1 cellular context compared by ENCODE assay signal in the genomic region with DNA sequence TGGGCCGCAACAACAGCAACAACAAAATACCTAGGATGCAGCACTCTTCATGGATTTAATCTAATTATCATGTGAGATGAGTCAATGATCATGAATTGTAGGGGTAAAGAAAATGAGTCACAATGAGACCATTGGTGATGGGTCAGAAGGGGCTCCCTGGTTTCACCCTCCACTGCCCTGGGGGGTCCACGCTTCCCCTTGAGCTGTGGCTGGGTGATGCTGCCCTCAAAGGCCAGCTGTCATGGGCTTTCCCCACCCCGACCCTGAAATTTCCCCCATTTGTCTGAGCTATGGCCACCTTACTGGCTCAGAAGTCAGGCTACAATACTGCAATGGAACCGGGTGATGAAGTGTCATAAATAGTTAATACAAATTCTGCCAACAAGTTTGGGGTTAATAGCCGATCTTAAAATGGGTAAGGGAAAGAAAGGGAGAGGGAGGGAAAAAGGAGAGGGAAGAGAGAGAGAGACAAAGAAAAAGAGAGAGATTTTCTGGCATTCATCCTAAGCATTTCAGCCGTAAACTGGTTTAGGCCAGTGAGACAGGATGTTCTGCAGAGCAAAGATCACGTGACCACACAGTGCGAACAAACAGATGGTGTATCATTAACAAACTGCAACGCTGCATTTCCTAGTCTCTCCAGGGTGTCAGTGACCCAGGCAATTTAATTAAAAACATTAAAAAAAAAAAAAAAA.
TF ChIP-seq lines count a peak whose summit lies in the region.

No MANE protein-coding gene starts in this region.

TF ChIP-seq in HepG2, 621 proteins besides CTCF, POLR2A, EP300 and RAD21 (continued from another document and continues in another):
- TF ChIP-seq, protein P1, sequence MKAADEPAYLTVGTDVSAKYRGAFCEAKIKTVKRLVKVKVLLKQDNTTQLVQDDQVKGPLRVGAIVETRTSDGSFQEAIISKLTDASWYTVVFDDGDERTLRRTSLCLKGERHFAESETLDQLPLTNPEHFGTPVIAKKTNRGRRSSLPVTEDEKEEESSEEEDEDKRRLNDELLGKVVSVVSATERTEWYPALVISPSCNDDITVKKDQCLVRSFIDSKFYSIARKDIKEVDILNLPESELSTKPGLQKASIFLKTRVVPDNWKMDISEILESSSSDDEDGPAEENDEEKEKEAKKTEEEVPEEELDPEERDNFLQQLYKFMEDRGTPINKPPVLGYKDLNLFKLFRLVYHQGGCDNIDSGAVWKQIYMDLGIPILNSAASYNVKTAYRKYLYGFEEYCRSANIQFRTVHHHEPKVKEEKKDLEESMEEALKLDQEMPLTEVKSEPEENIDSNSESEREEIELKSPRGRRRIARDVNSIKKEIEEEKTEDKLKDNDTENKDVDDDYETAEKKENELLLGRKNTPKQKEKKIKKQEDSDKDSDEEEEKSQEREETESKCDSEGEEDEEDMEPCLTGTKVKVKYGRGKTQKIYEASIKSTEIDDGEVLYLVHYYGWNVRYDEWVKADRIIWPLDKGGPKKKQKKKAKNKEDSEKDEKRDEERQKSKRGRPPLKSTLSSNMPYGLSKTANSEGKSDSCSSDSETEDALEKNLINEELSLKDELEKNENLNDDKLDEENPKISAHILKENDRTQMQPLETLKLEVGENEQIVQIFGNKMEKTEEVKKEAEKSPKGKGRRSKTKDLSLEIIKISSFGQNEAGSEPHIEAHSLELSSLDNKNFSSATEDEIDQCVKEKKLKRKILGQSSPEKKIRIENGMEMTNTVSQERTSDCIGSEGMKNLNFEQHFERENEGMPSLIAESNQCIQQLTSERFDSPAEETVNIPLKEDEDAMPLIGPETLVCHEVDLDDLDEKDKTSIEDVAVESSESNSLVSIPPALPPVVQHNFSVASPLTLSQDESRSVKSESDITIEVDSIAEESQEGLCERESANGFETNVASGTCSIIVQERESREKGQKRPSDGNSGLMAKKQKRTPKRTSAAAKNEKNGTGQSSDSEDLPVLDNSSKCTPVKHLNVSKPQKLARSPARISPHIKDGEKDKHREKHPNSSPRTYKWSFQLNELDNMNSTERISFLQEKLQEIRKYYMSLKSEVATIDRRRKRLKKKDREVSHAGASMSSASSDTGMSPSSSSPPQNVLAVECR (CRISPR knock-in tag; IDR thresholded peaks at IDR 0.05; ENCODE audit: borderline replicate concordance), result no peak; the same call in 1 of the 2 replicates
- TF ChIP-seq ZBTB3 (CRISPR knock-in tag; IDR thresholded peaks at IDR 0.05; ENCODE audit: borderline replicate concordance, low read depth) (no peak; the same call in 1 of the 2 replicates), TBX2 (CRISPR knock-in tag; IDR thresholded peaks at IDR 0.05; ENCODE audit: borderline replicate concordance) (no peak; the same call in 1 of the 2 replicates), ZNF232 (CRISPR knock-in tag; IDR thresholded peaks at IDR 0.05; ENCODE audit: borderline replicate concordance) (no peak), SPEN (CRISPR knock-in tag; IDR thresholded peaks at IDR 0.05; ENCODE audit: low read depth) (no peak), PCBP2 (optimal IDR thresholded peaks at IDR 0.05; ENCODE audit: low read depth, low read length, poor library complexity, severe bottlenecking) (peak; percentile 58), U2AF1 (optimal IDR thresholded peaks at IDR 0.05; ENCODE audit: low read depth, low read length) (no peak), KLF9 (CRISPR knock-in tag; IDR thresholded peaks at IDR 0.05; ENCODE audit: low read depth) (no peak), NBN (conservative IDR thresholded peaks at IDR 0.05) (no peak), RNF2 (conservative IDR thresholded peaks at IDR 0.05; ENCODE audit: low read depth) (no peak), ZBTB20 (CRISPR knock-in tag; IDR thresholded peaks at IDR 0.05; ENCODE audit: borderline replicate concordance, low read depth) (no peak), ZFP37 (CRISPR knock-in tag; IDR thresholded peaks at IDR 0.05; ENCODE audit: borderline replicate concordance) (no peak), ZNF543 (CRISPR knock-in tag; IDR thresholded peaks at IDR 0.05) (no peak), RARG (CRISPR knock-in tag; IDR thresholded peaks at IDR 0.05; ENCODE audit: low read depth) (no peak), NPAS2 (CRISPR knock-in tag; IDR thresholded peaks at IDR 0.05; ENCODE audit: borderline replicate concordance) (no peak), TRIM24 (CRISPR knock-in tag; IDR thresholded peaks at IDR 0.05) (no peak), ZSCAN21 (CRISPR knock-in tag; IDR thresholded peaks at IDR 0.05; ENCODE audit: borderline replicate concordance) (no peak), SRF (IDR thresholded peaks at IDR 0.05; ENCODE audit: low read depth, low read length) (no peak), TAF1 (CRISPR knock-in tag; IDR thresholded peaks at IDR 0.05) (no peak), MYNN (CRISPR knock-in tag; IDR thresholded peaks at IDR 0.05; ENCODE audit: low read depth) (no peak), U2AF2 (IDR thresholded peaks at IDR 0.05; ENCODE audit: low read depth, low read length) (no peak), JUND (CRISPR knock-in tag; IDR thresholded peaks at IDR 0.05) (no peak), ZBTB38 (CRISPR knock-in tag; IDR thresholded peaks at IDR 0.05) (no peak), FOXJ3 (CRISPR knock-in tag; IDR thresholded peaks at IDR 0.05; ENCODE audit: borderline replicate concordance) (no peak), ZNF629 (CRISPR knock-in tag; conservative IDR thresholded peaks at IDR 0.05) (no peak), KLF15 (CRISPR knock-in tag; IDR thresholded peaks at IDR 0.05; ENCODE audit: borderline replicate concordance) (no peak), ZFX (CRISPR knock-in tag; IDR thresholded peaks at IDR 0.05; ENCODE audit: low read depth) (no peak), ZEB1 (IDR thresholded peaks at IDR 0.05; ENCODE audit: insufficient replicate concordance, low read depth) (no peak)
- TF ChIP-seq, protein P2, sequence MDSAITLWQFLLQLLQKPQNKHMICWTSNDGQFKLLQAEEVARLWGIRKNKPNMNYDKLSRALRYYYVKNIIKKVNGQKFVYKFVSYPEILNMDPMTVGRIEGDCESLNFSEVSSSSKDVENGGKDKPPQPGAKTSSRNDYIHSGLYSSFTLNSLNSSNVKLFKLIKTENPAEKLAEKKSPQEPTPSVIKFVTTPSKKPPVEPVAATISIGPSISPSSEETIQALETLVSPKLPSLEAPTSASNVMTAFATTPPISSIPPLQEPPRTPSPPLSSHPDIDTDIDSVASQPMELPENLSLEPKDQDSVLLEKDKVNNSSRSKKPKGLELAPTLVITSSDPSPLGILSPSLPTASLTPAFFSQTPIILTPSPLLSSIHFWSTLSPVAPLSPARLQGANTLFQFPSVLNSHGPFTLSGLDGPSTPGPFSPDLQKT (CRISPR knock-in tag; IDR thresholded peaks at IDR 0.05; ENCODE audit: borderline replicate concordance), result no peak
- TF ChIP-seq, protein P3, sequence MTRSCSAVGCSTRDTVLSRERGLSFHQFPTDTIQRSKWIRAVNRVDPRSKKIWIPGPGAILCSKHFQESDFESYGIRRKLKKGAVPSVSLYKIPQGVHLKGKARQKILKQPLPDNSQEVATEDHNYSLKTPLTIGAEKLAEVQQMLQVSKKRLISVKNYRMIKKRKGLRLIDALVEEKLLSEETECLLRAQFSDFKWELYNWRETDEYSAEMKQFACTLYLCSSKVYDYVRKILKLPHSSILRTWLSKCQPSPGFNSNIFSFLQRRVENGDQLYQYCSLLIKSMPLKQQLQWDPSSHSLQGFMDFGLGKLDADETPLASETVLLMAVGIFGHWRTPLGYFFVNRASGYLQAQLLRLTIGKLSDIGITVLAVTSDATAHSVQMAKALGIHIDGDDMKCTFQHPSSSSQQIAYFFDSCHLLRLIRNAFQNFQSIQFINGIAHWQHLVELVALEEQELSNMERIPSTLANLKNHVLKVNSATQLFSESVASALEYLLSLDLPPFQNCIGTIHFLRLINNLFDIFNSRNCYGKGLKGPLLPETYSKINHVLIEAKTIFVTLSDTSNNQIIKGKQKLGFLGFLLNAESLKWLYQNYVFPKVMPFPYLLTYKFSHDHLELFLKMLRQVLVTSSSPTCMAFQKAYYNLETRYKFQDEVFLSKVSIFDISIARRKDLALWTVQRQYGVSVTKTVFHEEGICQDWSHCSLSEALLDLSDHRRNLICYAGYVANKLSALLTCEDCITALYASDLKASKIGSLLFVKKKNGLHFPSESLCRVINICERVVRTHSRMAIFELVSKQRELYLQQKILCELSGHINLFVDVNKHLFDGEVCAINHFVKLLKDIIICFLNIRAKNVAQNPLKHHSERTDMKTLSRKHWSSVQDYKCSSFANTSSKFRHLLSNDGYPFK (CRISPR knock-in tag; IDR thresholded peaks at IDR 0.05; ENCODE audit: borderline replicate concordance), result no peak
- TF ChIP-seq, protein P4, sequence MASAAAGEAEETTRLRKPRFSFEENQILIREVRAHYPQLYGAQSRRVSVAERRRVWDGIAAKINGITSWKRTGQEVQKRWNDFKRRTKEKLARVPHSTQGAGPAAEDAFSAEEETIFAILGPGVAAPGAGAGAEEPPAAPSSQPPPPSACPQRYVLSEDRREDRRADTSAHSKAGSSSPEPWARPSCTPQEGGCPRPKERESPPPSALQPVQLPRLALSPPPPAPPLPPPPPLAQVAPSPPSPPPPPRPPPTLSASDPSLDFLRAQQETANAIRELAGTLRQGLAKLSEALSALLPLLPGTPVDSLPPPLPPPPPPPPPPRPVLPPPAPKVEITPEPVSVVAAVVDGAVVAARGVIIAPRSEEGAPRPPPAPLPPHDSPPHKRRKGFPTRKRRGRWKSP (CRISPR knock-in tag; IDR thresholded peaks at IDR 0.05), result 0 out of 2 replicates have a peak, but pooled peaks have one; percentile 14
- TF ChIP-seq, protein P5, sequence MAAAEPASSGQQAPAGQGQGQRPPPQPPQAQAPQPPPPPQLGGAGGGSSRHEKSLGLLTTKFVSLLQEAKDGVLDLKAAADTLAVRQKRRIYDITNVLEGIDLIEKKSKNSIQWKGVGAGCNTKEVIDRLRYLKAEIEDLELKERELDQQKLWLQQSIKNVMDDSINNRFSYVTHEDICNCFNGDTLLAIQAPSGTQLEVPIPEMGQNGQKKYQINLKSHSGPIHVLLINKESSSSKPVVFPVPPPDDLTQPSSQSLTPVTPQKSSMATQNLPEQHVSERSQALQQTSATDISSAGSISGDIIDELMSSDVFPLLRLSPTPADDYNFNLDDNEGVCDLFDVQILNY (CRISPR knock-in tag; conservative IDR thresholded peaks at IDR 0.05), result no peak
- TF ChIP-seq, protein P6, sequence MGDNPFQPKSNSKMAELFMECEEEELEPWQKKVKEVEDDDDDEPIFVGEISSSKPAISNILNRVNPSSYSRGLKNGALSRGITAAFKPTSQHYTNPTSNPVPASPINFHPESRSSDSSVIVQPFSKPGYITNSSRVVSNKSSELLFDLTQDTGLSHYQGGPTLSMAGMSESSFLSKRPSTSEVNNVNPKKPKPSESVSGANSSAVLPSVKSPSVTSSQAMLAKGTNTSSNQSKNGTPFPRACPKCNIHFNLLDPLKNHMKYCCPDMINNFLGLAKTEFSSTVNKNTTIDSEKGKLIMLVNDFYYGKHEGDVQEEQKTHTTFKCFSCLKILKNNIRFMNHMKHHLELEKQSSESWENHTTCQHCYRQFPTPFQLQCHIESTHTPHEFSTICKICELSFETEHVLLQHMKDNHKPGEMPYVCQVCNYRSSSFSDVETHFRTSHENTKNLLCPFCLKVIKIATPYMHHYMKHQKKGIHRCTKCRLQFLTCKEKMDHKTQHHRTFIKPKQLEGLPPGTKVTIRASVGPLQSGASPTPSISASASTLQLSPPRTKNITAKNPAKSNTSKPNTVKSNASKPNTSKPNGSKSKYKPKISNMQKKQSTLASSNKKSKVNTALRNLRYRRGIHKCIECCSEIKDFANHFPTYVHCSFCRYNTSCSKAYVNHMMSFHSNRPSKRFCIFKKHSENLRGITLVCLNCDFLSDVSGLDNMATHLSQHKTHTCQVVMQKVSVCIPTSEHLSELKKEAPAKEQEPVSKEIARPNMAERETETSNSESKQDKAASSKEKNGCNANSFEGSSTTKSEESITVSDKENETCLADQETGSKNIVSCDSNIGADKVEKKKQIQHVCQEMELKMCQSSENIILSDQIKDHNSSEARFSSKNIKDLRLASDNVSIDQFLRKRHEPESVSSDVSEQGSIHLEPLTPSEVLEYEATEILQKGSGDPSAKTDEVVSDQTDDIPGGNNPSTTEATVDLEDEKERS (CRISPR knock-in tag; IDR thresholded peaks at IDR 0.05), result no peak
- TF ChIP-seq, protein P7, sequence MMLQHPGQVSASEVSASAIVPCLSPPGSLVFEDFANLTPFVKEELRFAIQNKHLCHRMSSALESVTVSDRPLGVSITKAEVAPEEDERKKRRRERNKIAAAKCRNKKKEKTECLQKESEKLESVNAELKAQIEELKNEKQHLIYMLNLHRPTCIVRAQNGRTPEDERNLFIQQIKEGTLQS (CRISPR knock-in tag; IDR thresholded peaks at IDR 0.05), result no peak
- TF ChIP-seq, protein P8, sequence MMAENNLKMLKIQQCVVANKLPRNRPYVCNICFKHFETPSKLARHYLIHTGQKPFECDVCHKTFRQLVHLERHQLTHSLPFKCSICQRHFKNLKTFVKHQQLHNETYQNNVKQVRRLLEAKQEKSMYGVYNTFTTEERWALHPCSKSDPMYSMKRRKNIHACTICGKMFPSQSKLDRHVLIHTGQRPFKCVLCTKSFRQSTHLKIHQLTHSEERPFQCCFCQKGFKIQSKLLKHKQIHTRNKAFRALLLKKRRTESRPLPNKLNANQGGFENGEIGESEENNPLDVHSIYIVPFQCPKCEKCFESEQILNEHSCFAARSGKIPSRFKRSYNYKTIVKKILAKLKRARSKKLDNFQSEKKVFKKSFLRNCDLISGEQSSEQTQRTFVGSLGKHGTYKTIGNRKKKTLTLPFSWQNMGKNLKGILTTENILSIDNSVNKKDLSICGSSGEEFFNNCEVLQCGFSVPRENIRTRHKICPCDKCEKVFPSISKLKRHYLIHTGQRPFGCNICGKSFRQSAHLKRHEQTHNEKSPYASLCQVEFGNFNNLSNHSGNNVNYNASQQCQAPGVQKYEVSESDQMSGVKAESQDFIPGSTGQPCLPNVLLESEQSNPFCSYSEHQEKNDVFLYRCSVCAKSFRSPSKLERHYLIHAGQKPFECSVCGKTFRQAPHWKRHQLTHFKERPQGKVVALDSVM (CRISPR knock-in tag; IDR thresholded peaks at IDR 0.05), result no peak
- TF ChIP-seq, protein P9, sequence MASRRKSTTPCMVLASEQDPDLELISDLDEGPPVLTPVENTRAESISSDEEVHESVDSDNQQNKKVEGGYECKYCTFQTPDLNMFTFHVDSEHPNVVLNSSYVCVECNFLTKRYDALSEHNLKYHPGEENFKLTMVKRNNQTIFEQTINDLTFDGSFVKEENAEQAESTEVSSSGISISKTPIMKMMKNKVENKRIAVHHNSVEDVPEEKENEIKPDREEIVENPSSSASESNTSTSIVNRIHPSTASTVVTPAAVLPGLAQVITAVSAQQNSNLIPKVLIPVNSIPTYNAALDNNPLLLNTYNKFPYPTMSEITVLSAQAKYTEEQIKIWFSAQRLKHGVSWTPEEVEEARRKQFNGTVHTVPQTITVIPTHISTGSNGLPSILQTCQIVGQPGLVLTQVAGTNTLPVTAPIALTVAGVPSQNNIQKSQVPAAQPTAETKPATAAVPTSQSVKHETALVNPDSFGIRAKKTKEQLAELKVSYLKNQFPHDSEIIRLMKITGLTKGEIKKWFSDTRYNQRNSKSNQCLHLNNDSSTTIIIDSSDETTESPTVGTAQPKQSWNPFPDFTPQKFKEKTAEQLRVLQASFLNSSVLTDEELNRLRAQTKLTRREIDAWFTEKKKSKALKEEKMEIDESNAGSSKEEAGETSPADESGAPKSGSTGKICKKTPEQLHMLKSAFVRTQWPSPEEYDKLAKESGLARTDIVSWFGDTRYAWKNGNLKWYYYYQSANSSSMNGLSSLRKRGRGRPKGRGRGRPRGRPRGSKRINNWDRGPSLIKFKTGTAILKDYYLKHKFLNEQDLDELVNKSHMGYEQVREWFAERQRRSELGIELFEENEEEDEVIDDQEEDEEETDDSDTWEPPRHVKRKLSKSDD (CRISPR knock-in tag; IDR thresholded peaks at IDR 0.05; ENCODE audit: low read depth), result no peak
